Comparison of ENCODE assay signal across 8 cellular contexts in the genomic region with DNA sequence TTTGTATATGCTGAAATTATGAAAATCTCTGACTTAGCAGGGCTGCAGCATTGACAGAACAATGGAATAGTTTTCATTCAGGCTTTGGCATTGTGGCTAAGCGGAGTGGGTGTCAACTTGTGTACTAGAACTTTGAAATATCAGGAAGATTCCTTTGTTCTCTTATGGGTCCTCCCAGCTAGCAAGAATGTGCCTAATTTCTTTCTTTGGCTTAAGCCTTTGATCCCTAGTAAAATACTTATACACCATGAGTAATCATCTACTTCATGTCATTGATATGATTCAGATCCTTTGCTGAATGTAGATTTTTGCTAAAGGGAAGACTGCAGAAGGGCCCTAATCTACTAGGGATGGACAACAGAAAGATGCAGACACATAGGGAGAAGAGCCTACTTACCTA. TPM values are rescaled to one million over a fixed set of nuclear protein-coding genes. Genes with fewer than 3 reads are reported as not detected.
DNase-seq lines count a peak whose midpoint lies in the region; ATAC-seq and TF ChIP-seq lines count a peak whose summit lies in the region.

No MANE protein-coding gene starts in this region.

- peak overlapping the region; percentile 41; the same call in 1 of the 2 replicates for H3K27ac ChIP-seq in IMR-90 (ENCODE audit: insufficient read depth, low read length)
- peak overlapping the region in 1 of 2 donors; percentile 49 for H3K27ac ChIP-seq in coronary artery

- no peak overlapping the region for H2BK20ac ChIP-seq in IMR-90 (ENCODE audit: low read depth, low read length)

- H3K36me3 Mint-ChIP-seq in brain: peaks cover 74% of the 10 kb centered on the region
- peaks cover 7% of the 10 kb centered on the region for H3K36me3 Mint-ChIP-seq in mesothelial cell of epicardium

- H3K23ac ChIP-seq in IMR-90 (ENCODE audit: low read depth, low read length): no peak overlapping the region

- in situ Hi-C loops in IMR-90 (cut with MboI; ENCODE audit: low sequenced_read_pairs) (no loop called here), GM13976 (cut with MboI; ENCODE audit: low sequenced_read_pairs, unreplicated experiment) (no loop called here)

- no peak for TF ChIP-seq POLR2A in IMR-90 (IDR thresholded peaks at IDR 0.05; ENCODE audit: low read depth, low read length)

- H3K36me3 ChIP-seq in IMR-90 (ENCODE audit: control insufficient read depth, insufficient read depth, low read length): no peaks in the 10 kb centered on the region

- H2BK15ac ChIP-seq in IMR-90 (ENCODE audit: low read depth, low read length): no peak overlapping the region

- H3K4me3 Mint-ChIP-seq in brain: peak overlapping the region in 3 of 5 experiments; percentile 41 to 70 (median 48)
- no peak overlapping the region for H3K4me3 Mint-ChIP-seq in mesothelial cell of epicardium

- H3K27ac Mint-ChIP-seq in brain (peak overlapping the region in 3 of 5 experiments; percentile 63 to 73 (median 64)), mesothelial cell of epicardium (peak overlapping the region; percentile 26)

- dilution Hi-C loops in IMR-90 (cut with HindIII; ENCODE audit: low sequenced_read_pairs, unreplicated experiment): no loop called here

- peaks cover 30% of the 10 kb centered on the region for H4K20me1 ChIP-seq in IMR-90 (ENCODE audit: insufficient read depth, low read length)

- peak; percentile 55 for DNase-seq in AG10803 (ENCODE audit: low read depth)
- DNase-seq in IMR-90: peak; percentile 66
- DNase-seq in mesothelial cell of epicardium (ENCODE audit: low spot score in 2 of 2, unreplicated experiment in 2 of 2): no peak
- DNase-seq in GM13976 (ENCODE audit: low spot score): no peak
- no peak for DNase-seq in coronary artery (ENCODE audit: low spot score)
- DNase-seq in anterior cingulate cortex (lab: John Stamatoyannopoulos, UW): no peak
- no peak for DNase-seq in activated effector memory CD4-positive, alpha-beta T cell treated with anti-CD3 and anti-CD28 coated beads, Interleukin-2, amount 50 U/mL, for 16 hours

- H3K14ac ChIP-seq in IMR-90 (replicated peaks; ENCODE audit: low read depth, low read length): no peak overlapping the region; the same call in 1 of the 2 replicates

- WGBS in IMR-90 (ENCODE audit: extremely low coverage in 2 of 2, insufficient read length in 1 of 2), 2 experiments: no CpG with 5 or more reads among the region's 1 CpG

- no peak overlapping the region for H4K5ac ChIP-seq in IMR-90 (ENCODE audit: low read depth, low read length)

- peaks cover 7% of the 10 kb centered on the region; the same call in 1 of the 2 replicates for H3K9me1 ChIP-seq in IMR-90 (ENCODE audit: insufficient read depth, low read length)

- peaks cover 44% of the 10 kb centered on the region for H3K4me1 Mint-ChIP-seq in brain
- H3K4me1 Mint-ChIP-seq in mesothelial cell of epicardium: peaks cover 19% of the 10 kb centered on the region

- H4K91ac ChIP-seq in IMR-90 (ENCODE audit: insufficient read depth, low read depth, low read length): no peak overlapping the region

- peaks cover 0 to 34% of the 10 kb centered on the region in 2 experiments; a peak in 3 of 4 replicates for H3K79me1 ChIP-seq in IMR-90 (ENCODE audit: low read depth in 1 of 2, low read length in 2 of 2)

- peaks cover 7% of the 10 kb centered on the region for H3K4me1 ChIP-seq in IMR-90 (ENCODE audit: control insufficient read depth, insufficient read depth, low read length)

- CTCF ChIA-PET in IMR-90 (lab: Yijun Ruan, JAX): interaction anchor here (0.8 to 1.3 kb wide), 2 partner anchors 10 to 44 kb away, joined by 3 read pairs; no protein-coding TSS in a partner anchor

- H3K4me2 ChIP-seq in IMR-90 (ENCODE audit: low read depth, low read length): peak overlapping the region; percentile 76; the same call in 1 of the 2 replicates

- H3K9ac ChIP-seq in IMR-90 (ENCODE audit: low read depth, low read length): no peak overlapping the region

- peaks cover 3 to 35% (median 29%) of the 10 kb centered on the region in 5 experiments for H3K9me3 Mint-ChIP-seq in brain
- H3K9me3 Mint-ChIP-seq in mesothelial cell of epicardium: no peaks in the 10 kb centered on the region

- no peak overlapping the region for H4K8ac ChIP-seq in IMR-90 (ENCODE audit: low read depth in 2 of 2, low read length in 2 of 2)

- H3K9me3 ChIP-seq in IMR-90 (ENCODE audit: control insufficient read depth, insufficient read depth, low read length): no peaks in the 10 kb centered on the region

- H3K56ac ChIP-seq in IMR-90 (ENCODE audit: extremely low read depth, insufficient read depth, low read length): no peak overlapping the region

- intact Hi-C loops in IMR-90 (cut with micrococcal nuclease): no loop called here

- ATAC-seq in IMR-90 (ENCODE audit: low read depth): peak; percentile 74

- no peak overlapping the region for H2AFZ ChIP-seq in IMR-90 (replicated peaks; ENCODE audit: low read length, poor library complexity)

- POLR2A ChIA-PET in IMR-90 (lab: Charles Lee; ENCODE audit: unreplicated experiment): interaction anchor here (0.6 kb wide), 1 partner anchor 551 kb away, joined by 4 read pairs; no protein-coding TSS in a partner anchor

- 0 out of 2 replicates have a peak overlapping the region, but pooled peaks have one; percentile 28 for H2BK120ac ChIP-seq in IMR-90 (ENCODE audit: low read depth, low read length)

- peak overlapping the region; percentile 30 for H2BK5ac ChIP-seq in IMR-90 (ENCODE audit: low read depth, low read length, poor library complexity, severe bottlenecking)

- no TSS peak for BruUV-seq in IMR-90 (replicated peaks; lab: Mats Ljungman, UMichigan)

- H3K27me3 ChIP-seq in IMR-90 (ENCODE audit: control insufficient read depth, insufficient read depth, low read length): no peaks in the 10 kb centered on the region

- no peak overlapping the region for H2AK5ac ChIP-seq in IMR-90 (ENCODE audit: low read depth, low read length)

- no peak overlapping the region for H2AK9ac ChIP-seq in IMR-90 (replicated peaks; ENCODE audit: low read depth, low read length, poor library complexity)

- TF ChIP-seq CTCF in AG10803 (conservative IDR thresholded peaks at IDR 0.05; ENCODE audit: low read length): no peak
- no peak for TF ChIP-seq CTCF in IMR-90 (conservative IDR thresholded peaks at IDR 0.05; ENCODE audit: low read depth, low read length)
- TF ChIP-seq CTCF in brain (conservative IDR thresholded peaks at IDR 0.05): no peak
- TF ChIP-seq CTCF in mesothelial cell of epicardium (IDR thresholded peaks at IDR 0.05; ENCODE audit: unreplicated experiment): no peak
- TF ChIP-seq CTCF in GM13976 (IDR thresholded peaks at IDR 0.05; ENCODE audit: borderline replicate concordance, control extremely low read depth, extremely low read depth, insufficient read depth, missing control alignments): no peak
- no peak for TF ChIP-seq CTCF in coronary artery (IDR thresholded peaks at IDR 0.05)

- H3K27me3 Mint-ChIP-seq in brain (no peaks in the 10 kb centered on the region), mesothelial cell of epicardium (ENCODE audit: low read depth) (no peaks in the 10 kb centered on the region)

- peak overlapping the region; percentile 30; the same call in 1 of the 2 replicates for H3K4ac ChIP-seq in IMR-90 (ENCODE audit: low read depth, low read length)

- no peak for TF ChIP-seq RAD21 in IMR-90 (IDR thresholded peaks at IDR 0.05; ENCODE audit: low read length)

- H3K18ac ChIP-seq in IMR-90 (ENCODE audit: low read depth, low read length): no peak overlapping the region; the same call in 1 of the 2 replicates

- H3K4me3 ChIP-seq in AG10803 (ENCODE audit: low read length): no peak overlapping the region
- no peak overlapping the region for H3K4me3 ChIP-seq in IMR-90 (ENCODE audit: insufficient read depth, low read depth, low read length)
- H3K4me3 ChIP-seq in coronary artery: no peak overlapping the region

TF ChIP-seq in IMR-90, 13 proteins besides CTCF, POLR2A, EP300 and RAD21:
- TF ChIP-seq BHLHE40 (IDR thresholded peaks at IDR 0.05; ENCODE audit: low read depth, low read length): no peak
- 0 out of 2 replicates have a peak, but pooled peaks have one; percentile 22 for TF ChIP-seq FOS (IDR thresholded peaks at IDR 0.05; ENCODE audit: low read depth, low read length)

RNA-seq across cellular contexts. Expression of gene AVL9, which starts 6.2 kb away (rescaled TPM):
- 21.7 and 23.6 TPM in 2 replicates for total RNA-seq in IMR-90 (2012; rRNA removed)
- polyA plus RNA-seq in IMR-90 (2012; rRNA removed): 8.8 and 13.1 TPM in 2 replicates
- polyA plus RNA-seq in IMR-90 (2012; cell fraction: cytosol; rRNA removed): 3.3 and 6.3 TPM in 2 replicates
- 4.2 and 18.6 TPM in 2 replicates for polyA plus RNA-seq in IMR-90 (2012; cell fraction: nucleus; rRNA removed; ENCODE audit: low replicate concordance)
- 19.9 TPM for polyA plus RNA-seq in brain (ENCODE audit: insufficient read depth, low read depth, low replicate concordance)
- total RNA-seq in mesothelial cell of epicardium: 36.8 to 39.6 TPM (median 38.5 TPM) in 3 replicates

RNA-seq across cellular contexts. Expression of gene LSM5, which starts 11.3 kb away (rescaled TPM):
- total RNA-seq in IMR-90 (2012; rRNA removed) (5.0 and 36.4 TPM in 2 replicates), mesothelial cell of epicardium (48.0 to 52.0 TPM (median 51.3 TPM) in 3 replicates)
- polyA plus RNA-seq in IMR-90 (2012; rRNA removed) (18.9 and 26.5 TPM in 2 replicates), brain (ENCODE audit: insufficient read depth, low read depth, low replicate concordance) (68.3 TPM)
- 1.0 and 1.3 TPM in 2 replicates for polyA plus RNA-seq in IMR-90 (2012; cell fraction: cytosol; rRNA removed)
- polyA plus RNA-seq in IMR-90 (2012; cell fraction: nucleus; rRNA removed; ENCODE audit: low replicate concordance): 3.8 and 7.8 TPM in 2 replicates

Comparison
In these comparisons a context has a peak if more than half of its experiments do, and no peak if none do; other contexts are left out.
1. DNase-seq: peak in AG10803 (single experiment) and IMR-90 (single experiment); none in mesothelial cell of epicardium (0 of 2), GM13976 (single experiment), coronary artery (single experiment), anterior cingulate cortex (0 of 58) and activated effector memory CD4-positive, alpha-beta T cell treated with anti-CD3 and anti-CD28 coated beads, Interleukin-2, amount 50 U/mL, for 16 hours (single experiment).